25 cellular contexts compared by ENCODE assay signal in the genomic region with DNA sequence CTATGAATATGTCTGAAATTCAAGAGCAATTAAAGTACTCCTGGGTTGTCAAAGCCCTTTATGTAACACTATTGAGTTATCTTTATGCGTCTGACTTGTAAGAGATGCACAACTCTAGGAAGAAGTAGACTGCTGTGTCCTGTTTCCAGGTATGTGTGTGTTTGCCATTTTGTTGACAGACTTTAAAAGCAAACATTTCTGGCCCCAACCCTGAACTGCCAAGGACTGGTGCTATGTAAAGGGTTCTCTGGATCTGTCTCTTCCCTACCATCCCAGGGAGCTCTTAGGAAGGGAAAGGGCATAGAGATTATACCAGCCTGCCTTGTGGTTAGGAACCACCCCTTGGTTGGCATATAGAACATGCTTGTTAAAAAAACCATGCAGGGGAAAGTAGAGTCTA. TPM values are rescaled to one million over a fixed set of nuclear protein-coding genes. Genes with fewer than 3 reads are reported as not detected.
A peak's percentile ranks its signal among the peaks of the same experiment; 100 is the strongest.
DNase-seq lines count a peak whose midpoint lies in the region; ATAC-seq, FAIRE-seq and TF ChIP-seq lines count a peak whose summit lies in the region.
"Had no signal": no experiment of that assay in that cellular context is flagged by ENCODE, and none has a peak within 500 bp of the region (broad histone marks: within the 10 kb centered on the region; RNA-seq: fewer than 3 reads in every experiment).

No MANE protein-coding gene starts in this region.

- H3K9me3 Mint-ChIP-seq in activated T-helper 17 cell treated with anti-CD3 and anti-CD28 coated beads, Interleukin-2, amount 50 U/mL, for 72 hours: no peaks in the 10 kb centered on the region
- H3K9me3 Mint-ChIP-seq in HFFc6: no peaks in the 10 kb centered on the region
- H3K9me3 Mint-ChIP-seq: CD4-positive, CD25-positive, alpha-beta regulatory T cell had no signal

- peak overlapping the region; percentile 13 for H3K27ac Mint-ChIP-seq in activated T-helper 17 cell treated with anti-CD3 and anti-CD28 coated beads, Interleukin-2, amount 50 U/mL, for 72 hours
- no peak overlapping the region for H3K27ac Mint-ChIP-seq in HFFc6
- H3K27ac Mint-ChIP-seq: CD4-positive, CD25-positive, alpha-beta regulatory T cell had no signal

- no peaks in the 10 kb centered on the region for H3K9me3 ChIP-seq in esophagus squamous epithelium
- H3K9me3 ChIP-seq in prostate gland: no peaks in the 10 kb centered on the region
- no peaks in the 10 kb centered on the region for H3K9me3 ChIP-seq in pancreas
- H3K9me3 ChIP-seq: HAP-1 had no signal

- H3K4me1 Mint-ChIP-seq in activated T-helper 17 cell treated with anti-CD3 and anti-CD28 coated beads, Interleukin-2, amount 50 U/mL, for 72 hours: peaks cover 14% of the 10 kb centered on the region
- peaks cover 15% of the 10 kb centered on the region for H3K4me1 Mint-ChIP-seq in HFFc6 (ENCODE audit: low read depth)

- ATAC-seq in activated T-helper 17 cell treated with anti-CD3 and anti-CD28 coated beads, Interleukin-2, amount 50 U/mL, for 72 hours (replicated peaks): no peak
- ATAC-seq in HG03378 (IDR thresholded peaks at IDR 0.05; ENCODE audit: unreplicated experiment): no peak
- no peak for ATAC-seq in pancreas
- no peak for ATAC-seq in HG02884 (IDR thresholded peaks at IDR 0.05; ENCODE audit: unreplicated experiment)
- ATAC-seq: K562 had no signal

- no peak for FAIRE-seq in pancreas (lab: Jason Lieb, UNC)
- FAIRE-seq: D721Med, GM18507, K562 had no signal

- H3K4me1 ChIP-seq in esophagus squamous epithelium (peaks cover 6 to 60% (median 21%) of the 10 kb centered on the region in 3 donors), prostate gland (replicated peaks) (peaks cover 29% of the 10 kb centered on the region), pancreas (peaks cover 0 to 4% (median 3%) of the 10 kb centered on the region in 3 donors)
- H3K4me1 ChIP-seq: HAP-1 had no signal

- H3K36me3 Mint-ChIP-seq in activated T-helper 17 cell treated with anti-CD3 and anti-CD28 coated beads, Interleukin-2, amount 50 U/mL, for 72 hours (ENCODE audit: low read depth): no peaks in the 10 kb centered on the region
- no peaks in the 10 kb centered on the region for H3K36me3 Mint-ChIP-seq in HFFc6 (ENCODE audit: low read depth)

- H3K4me3 Mint-ChIP-seq in activated T-helper 17 cell treated with anti-CD3 and anti-CD28 coated beads, Interleukin-2, amount 50 U/mL, for 72 hours: no peak overlapping the region
- H3K4me3 Mint-ChIP-seq in HFFc6: no peak overlapping the region
- H3K4me3 Mint-ChIP-seq: CD4-positive, CD25-positive, alpha-beta regulatory T cell had no signal

- H3K27me3 Mint-ChIP-seq in activated T-helper 17 cell treated with anti-CD3 and anti-CD28 coated beads, Interleukin-2, amount 50 U/mL, for 72 hours: no peaks in the 10 kb centered on the region
- no peaks in the 10 kb centered on the region for H3K27me3 Mint-ChIP-seq in HFFc6 (ENCODE audit: insufficient read depth)
- H3K27me3 Mint-ChIP-seq: CD4-positive, CD25-positive, alpha-beta regulatory T cell had no signal

- H3K4me3 ChIP-seq in esophagus squamous epithelium (no peak overlapping the region), prostate gland (no peak overlapping the region), pancreas (no peak overlapping the region)
- H3K4me3 ChIP-seq: HAP-1, K562 had no signal

- H3K36me3 ChIP-seq in esophagus squamous epithelium: peaks cover 0 to 41% (median 4%) of the 10 kb centered on the region in 3 donors
- no peaks in the 10 kb centered on the region for H3K36me3 ChIP-seq in prostate gland
- H3K36me3 ChIP-seq in pancreas: peaks cover 0 to 27% (median 0%) of the 10 kb centered on the region in 3 donors

- no peaks in the 10 kb centered on the region for H3K27me3 ChIP-seq in esophagus squamous epithelium
- no peaks in the 10 kb centered on the region for H3K27me3 ChIP-seq in prostate gland (replicated peaks; ENCODE audit: insufficient read depth)
- H3K27me3 ChIP-seq in pancreas: no peaks in the 10 kb centered on the region

- H3K27ac ChIP-seq in esophagus squamous epithelium (peak overlapping the region; percentile 30 to 53 (median 40)), prostate gland (peak overlapping the region in 1 of 2 donors; percentile 50), pancreas (no peak overlapping the region)

- intact Hi-C loops in esophagus squamous epithelium (cut with DNase I) (no loop called here), prostate gland (cut with DNase I) (loop anchor here (5.0 kb wide), 1 partner anchor 441 kb away; no protein-coding TSS in a partner anchor), pancreas (cut with DNase I) (loop anchor here in 2 of 3 donors (2.0 to 10.0 kb wide), 2 partner anchors 119 to 123 kb away; no protein-coding TSS in a partner anchor)

- 40 to 57% methylated on average over 1 of the region's 1 CpG for WGBS in esophagus squamous epithelium, 2 donors
- WGBS in prostate gland: 52% methylated on average over 1 of the region's 1 CpG
- WGBS in pancreas, 2 donors: 68 to 89% methylated on average over 1 of the region's 1 CpG

- DNase-seq in HT-29 (ENCODE audit: low spot score) (peak; percentile 54), esophagus squamous epithelium (lab: John Stamatoyannopoulos, UW) (no peak), prostate gland (ENCODE audit: low spot score) (peak; percentile 19), HFFc6 (no peak), pancreas (no peak)
- DNase-seq: CD4-positive, CD25-positive, alpha-beta regulatory T cell; DMS53; GOT3; Kasumi-1; MV-4-11; NCI-H1105 treated with DMSO at 0.1 percent for 48 hours; NCI-H146; NCI-H1930; NCI-H2107; NCI-H2227 treated with DMSO at 0.1 percent for 48 hours; NCI-H526 treated with DMSO at 0.1 percent for 48 hours; RPMI8226; SHP77 had no signal

- TF ChIP-seq POLR2A in esophagus squamous epithelium (IDR thresholded peaks at IDR 0.05): no peak
- no peak for TF ChIP-seq POLR2A in prostate gland (IDR thresholded peaks at IDR 0.05)

- TF ChIP-seq CTCF in esophagus squamous epithelium (IDR thresholded peaks at IDR 0.05) (no peak), prostate gland (IDR thresholded peaks at IDR 0.05) (no peak), HFFc6 (IDR thresholded peaks at IDR 0.05) (no peak), pancreas (IDR thresholded peaks at IDR 0.05) (no peak)

RNA-seq across cellular contexts. Expression of a gene that starts 12.1 kb away (rescaled TPM):
- total RNA-seq in HT-29 (2014; rRNA removed; shearing (Covaris generic)): 6.6 and 11.9 TPM in 2 replicates
- total RNA-seq in activated T-helper 17 cell treated with anti-CD3 and anti-CD28 coated beads, Interleukin-2, amount 50 U/mL, for 72 hours: 1 to 10 TPM; 3.2 to 3.5 TPM
- total RNA-seq in esophagus squamous epithelium: 10 to 100 TPM in 1 of 4 donors, 1 to 10 TPM in 3; 7.4 to 15.8 (median 8.3) TPM
- 10 to 100 TPM; 26.2 to 37.5 TPM for total RNA-seq in prostate gland
- total RNA-seq in HFFc6 (2021; fragmentation: NEBNext Ultra II Directional; extraction: Animal tissue kit (Norgen Biotek cat#: 25700)): 1 to 10 TPM; 3.8 to 5.6 (median 4.9) TPM
- total RNA-seq in pancreas: 10 to 100 TPM in 2 of 6 donors, 1 to 10 TPM in 4; 5.5 to 13.1 (median 7.8) TPM
- polyA plus RNA-seq in pancreas: 10 to 100 TPM in 1 of 2 donors, 1 to 10 TPM in 1; 7.1 to 12.2 TPM

Comparison
In these comparisons a context has a peak if more than half of its experiments do, and no peak if none do; other contexts are left out.
1. DNase-seq: peak in HT-29 (single experiment) and prostate gland (single experiment); none in esophagus squamous epithelium (single experiment), HFFc6 (single experiment) and pancreas (0 of 6).
2. H3K27ac ChIP-seq: peak in esophagus squamous epithelium (4 of 4); none in pancreas (0 of 4).